9 cellular contexts compared by ENCODE assay signal in genomic region chr11:31809857-31810778, GRCh38. TPM values are rescaled to one million over a fixed set of nuclear protein-coding genes. Genes with fewer than 3 reads are reported as not detected.
A peak's percentile ranks its signal among the peaks of the same experiment; 100 is the strongest.
DNase-seq lines count a peak whose midpoint lies in the region; TF ChIP-seq lines count a peak whose summit lies in the region.
"Had no signal": no experiment of that assay in that cellular context is flagged by ENCODE, and none has a peak within 500 bp of the region (broad histone marks: within the 10 kb centered on the region; RNA-seq: fewer than 3 reads in every experiment).

No MANE protein-coding gene starts in this region.

- WGBS in testis, 2 donors, result 3% methylated on average over 43 to 70 of the region's 91 CpGs

- no peaks in the 10 kb centered on the region for H3K36me3 ChIP-seq in testis (ENCODE audit: low read depth, missing control alignments)

- H3K27ac ChIP-seq in layer of hippocampus (ENCODE audit: low read depth, low read length) (peak overlapping the region; percentile 30), testis (no peak overlapping the region)

- peaks cover 0 to 11% (median 0%) of the 10 kb centered on the region in 5 experiments for H3K9me3 Mint-ChIP-seq in brain
- H3K9me3 Mint-ChIP-seq: activated naive CD4-positive, alpha-beta T cell treated with anti-CD3 and anti-CD28 coated beads, Interleukin-2, amount 50 U/mL, for 72 hours had no signal

- H3K4me1 Mint-ChIP-seq in brain, result peaks cover 55% of the 10 kb centered on the region

- H3K27me3 Mint-ChIP-seq in brain, result peaks cover 66% of the 10 kb centered on the region

- peaks cover 37% of the 10 kb centered on the region for H3K36me3 Mint-ChIP-seq in brain

- H3K9me3 ChIP-seq in testis, result no peaks in the 10 kb centered on the region

- intact Hi-C loops in testis (cut with DNase I; ENCODE audit: low total_unique reads), result no loop called here

- no peak for TF ChIP-seq POLR2A in testis (IDR thresholded peaks at IDR 0.05)

- peak overlapping the region; percentile 97 to 99 (median 98) for H3K27ac Mint-ChIP-seq in brain
- H3K27ac Mint-ChIP-seq: activated naive CD4-positive, alpha-beta T cell treated with anti-CD3 and anti-CD28 coated beads, Interleukin-2, amount 50 U/mL, for 72 hours had no signal

- H3K4me3 ChIP-seq in testis, result peak overlapping the region; percentile 36 to 38

- no peak for TF ChIP-seq CTCF in brain (conservative IDR thresholded peaks at IDR 0.05)
- TF ChIP-seq CTCF in testis (IDR thresholded peaks at IDR 0.05), result no peak

- DNase-seq in DMS153 (lab: John Stamatoyannopoulos, UW) (peak; percentile 13), DMS153 treated with DMSO at 0.1 percent for 48 hours (lab: John Stamatoyannopoulos, UW; ENCODE audit: unreplicated experiment) (no peak), NCI-H146 (lab: John Stamatoyannopoulos, UW) (peak; percentile 74), testis (no peak)
- no peak for DNase-seq in stimulated activated CD4-positive, alpha-beta T cell treated with anti-CD3 and anti-CD28 coated beads, Interleukin-4, amount 100 ng/mL, for 4 hours
- no peak for DNase-seq in activated CD4-positive, CD25-positive, alpha-beta regulatory T cell treated with anti-CD3 and anti-CD28 coated beads, Interleukin-2, amount 50 U/mL, for 72 hours

- H3K4me3 Mint-ChIP-seq in brain, result peak overlapping the region; percentile 93 to 98 (median 95)

- H3K4me1 ChIP-seq in testis, result peaks cover 28% of the 10 kb centered on the region

- H3K27me3 ChIP-seq in layer of hippocampus (ENCODE audit: control insufficient read depth, insufficient read depth, low read length) (peaks cover 56% of the 10 kb centered on the region), testis (no peaks in the 10 kb centered on the region)

RNA-seq across cellular contexts. Expression of gene PAX6, which starts 1.0 kb away (rescaled TPM):
- polyA plus RNA-seq in brain (ENCODE audit: insufficient read depth, low read depth, low replicate concordance) (16.7 TPM), testis (ENCODE audit: insufficient read depth, low read depth, low replicate concordance) (3.1 TPM)
- total RNA-seq in testis, result 1 to 10 TPM; 4.1 to 8.3 TPM

Comparison
In these comparisons a context has a peak if more than half of its experiments do, and no peak if none do; other contexts are left out.
1. DNase-seq: peak in DMS153 (single experiment) and NCI-H146 (single experiment); none in DMS153 treated with DMSO at 0.1 percent for 48 hours (single experiment), testis (single experiment), stimulated activated CD4-positive, alpha-beta T cell treated with anti-CD3 and anti-CD28 coated beads, Interleukin-4, amount 100 ng/mL, for 4 hours (0 of 2) and activated CD4-positive, CD25-positive, alpha-beta regulatory T cell treated with anti-CD3 and anti-CD28 coated beads, Interleukin-2, amount 50 U/mL, for 72 hours (single experiment).